Comparison of ENCODE assay signal across 9 cellular contexts in genomic region chr20:35453647-35454046, GRCh38. TPM values are rescaled to one million over a fixed set of nuclear protein-coding genes. Genes with fewer than 3 reads are reported as not detected.
DNase-seq lines count a peak whose midpoint lies in the region; ATAC-seq and TF ChIP-seq lines count a peak whose summit lies in the region.
"Had no signal": no experiment of that assay in that cellular context is flagged by ENCODE, and none has a peak within 500 bp of the region (broad histone marks: within the 10 kb centered on the region; RNA-seq: fewer than 3 reads in every experiment).

No MANE protein-coding gene starts in this region.

- H3K4me1 ChIP-seq in ES-I3 (ENCODE audit: insufficient read depth, low read length) (peaks cover 5% of the 10 kb centered on the region; the same call in 1 of the 2 replicates), NT2/D1 (ENCODE audit: insufficient read depth, insufficient read length) (peaks cover 4% of the 10 kb centered on the region), osteoblast (ENCODE audit: insufficient read depth, low read length) (peaks cover 7% of the 10 kb centered on the region)

- no peak overlapping the region for H2AFZ ChIP-seq in osteoblast (ENCODE audit: low read length)

- H3K36me3 ChIP-seq in ES-I3 (ENCODE audit: insufficient read depth, low read length) (no peaks in the 10 kb centered on the region), NT2/D1 (ENCODE audit: insufficient read depth, insufficient read length, low read length) (peaks cover 9% of the 10 kb centered on the region), osteoblast (ENCODE audit: insufficient read depth, low read length) (no peaks in the 10 kb centered on the region)

- peak overlapping the region; percentile 97 for H3K4me2 ChIP-seq in osteoblast (ENCODE audit: insufficient read depth, low read length)

- peaks cover 9% of the 10 kb centered on the region for H3K4me1 Mint-ChIP-seq in central memory CD8-positive, alpha-beta T cell

- H3K27ac Mint-ChIP-seq in central memory CD8-positive, alpha-beta T cell (ENCODE audit: low read depth), result no peak overlapping the region

- peaks cover 29% of the 10 kb centered on the region for H3K79me2 ChIP-seq in osteoblast (ENCODE audit: insufficient read depth, low read length)

- H3K9me3 Mint-ChIP-seq in central memory CD8-positive, alpha-beta T cell, result no peaks in the 10 kb centered on the region

- peak overlapping the region; percentile 100 for H3K9ac ChIP-seq in ES-I3 (ENCODE audit: low read depth, low read length)
- H3K9ac ChIP-seq in NT2/D1 (ENCODE audit: insufficient read length, low read depth), result peak overlapping the region; percentile 79

- peak overlapping the region; percentile 89 for H3K4me3 Mint-ChIP-seq in central memory CD8-positive, alpha-beta T cell

- DNase-seq in NT2/D1 (ENCODE audit: low read depth, low spot score) (no peak), osteoblast (ENCODE audit: insufficient read length, low spot score, missing footprints) (no peak), cerebellum (ENCODE audit: low spot score) (no peak), HK-2 (ENCODE audit: unreplicated experiment) (no peak), NOMO-1 (lab: John Stamatoyannopoulos, UW; ENCODE audit: unreplicated experiment in 2 of 2) (no peak)
- no peak for DNase-seq in central memory CD8-positive, alpha-beta T cell (ENCODE audit: low spot score in 2 of 2)
- DNase-seq: stimulated activated naive CD4-positive, alpha-beta T cell had no signal

- no peak for TF ChIP-seq CTCF in osteoblast (IDR thresholded peaks at IDR 0.05; ENCODE audit: extremely low read depth, low read depth, low read length)

- peaks cover 3% of the 10 kb centered on the region for H3K36me3 Mint-ChIP-seq in central memory CD8-positive, alpha-beta T cell (ENCODE audit: insufficient read depth)

- peaks cover 2% of the 10 kb centered on the region for H4K20me1 ChIP-seq in osteoblast (ENCODE audit: insufficient read depth, low read length)

- peak overlapping the region; percentile 35 for H3K4me3 ChIP-seq in NT2/D1 (ENCODE audit: insufficient read length, low read depth)
- H3K4me3 ChIP-seq in osteoblast (ENCODE audit: insufficient read depth, low read length), result peak overlapping the region; percentile 81

- no peak for ATAC-seq in central memory CD8-positive, alpha-beta T cell (replicated peaks; ENCODE audit: extremely low read depth, poor library complexity, severe bottlenecking)
- ATAC-seq in HG03175 (IDR thresholded peaks at IDR 0.05; ENCODE audit: unreplicated experiment), result no peak

- no peaks in the 10 kb centered on the region for H3K9me3 ChIP-seq in ES-I3 (ENCODE audit: control insufficient read depth, insufficient read depth, low read length)
- no peaks in the 10 kb centered on the region for H3K9me3 ChIP-seq in NT2/D1 (ENCODE audit: insufficient read depth, low read length)
- H3K9me3 ChIP-seq in osteoblast (ENCODE audit: low read depth, low read length), result no peaks in the 10 kb centered on the region

- H3K27ac ChIP-seq in osteoblast (ENCODE audit: low read depth, low read length), result no peak overlapping the region

- H3K27me3 Mint-ChIP-seq in central memory CD8-positive, alpha-beta T cell, result no peaks in the 10 kb centered on the region

- H3K27me3 ChIP-seq in NT2/D1 (ENCODE audit: insufficient read depth, insufficient read length) (no peaks in the 10 kb centered on the region), osteoblast (ENCODE audit: insufficient read depth, low read length) (no peaks in the 10 kb centered on the region)

RNA-seq across cellular contexts. Expression of gene CEP250, which starts 1.8 kb away (rescaled TPM):
- total RNA-seq in osteoblast (23.3 and 23.5 TPM in 2 replicates), cerebellum (26.1 TPM)

RNA-seq across cellular contexts. Expression of gene GDF5, which starts 15.6 kb away (rescaled TPM):
- total RNA-seq in osteoblast (37.6 and 48.9 TPM in 2 replicates), cerebellum (0.36 TPM)

RNA-seq across cellular contexts. Expression of gene UQCC1, which starts 41.9 kb away (rescaled TPM):
- total RNA-seq in osteoblast (15.2 and 20.3 TPM in 2 replicates), cerebellum (35.1 TPM)

Comparison
In these comparisons a context has a peak if more than half of its experiments do, and no peak if none do; other contexts are left out.
1. RNA of gene GDF5, which starts 15.6 kb away (total RNA-seq): 37.6 to 48.9 TPM in osteoblast; 0.36 TPM in cerebellum (single experiment); every median in the first group is over 10 times any median in the second.